ENCODE assay signal across 8 cellular contexts in genomic region chr4:24349168-24349996, GRCh38.
DNase-seq lines count a peak whose midpoint lies in the region; FAIRE-seq and TF ChIP-seq lines count a peak whose summit lies in the region.
"Not testable (repeated sequence)": the region's sequence is repeated elsewhere in the genome, so short reads cannot be mapped to it uniquely, and the experiment has no call there.

No MANE protein-coding gene starts in this region.

- not testable (repeated sequence) for TF ChIP-seq POLR2A in testis (IDR thresholded peaks at IDR 0.05)

- H3K27me3 ChIP-seq in endodermal cell (ENCODE audit: control insufficient read depth, insufficient read depth, low read length, poor library complexity, severe bottlenecking); keratinocyte (ENCODE audit: control insufficient read depth, extremely low read depth, insufficient read depth, low read length); testis: not testable (repeated sequence)

- TF ChIP-seq CTCF in GM13977 (IDR thresholded peaks at IDR 0.05; ENCODE audit: extremely low read depth, insufficient read depth, missing control alignments): peak; percentile 0
- peak; percentile 42; the same call in 1 of the 2 replicates for TF ChIP-seq CTCF in OCI-LY7 (conservative IDR thresholded peaks at IDR 0.05; ENCODE audit: low read length)
- TF ChIP-seq CTCF in endodermal cell (conservative IDR thresholded peaks at IDR 0.05): peak; percentile 76
- peak in 1 of 3 experiments; percentile 6 for TF ChIP-seq CTCF in keratinocyte (optimal IDR thresholded peaks at IDR 0.05 in 1 of 3, IDR thresholded peaks at IDR 0.05 in 1 of 3, conservative IDR thresholded peaks at IDR 0.05 in 1 of 3; ENCODE audit: extremely low read depth in 1 of 3, insufficient read depth in 2 of 3, low read length in 3 of 3)
- TF ChIP-seq CTCF in testis (IDR thresholded peaks at IDR 0.05): not testable (repeated sequence)

- not testable (repeated sequence) for H2AFZ ChIP-seq in OCI-LY7 (ENCODE audit: low read length)
- peak overlapping the region; percentile 30 for H2AFZ ChIP-seq in keratinocyte (ENCODE audit: control insufficient read depth, low read length)

- intact Hi-C loops in OCI-LY7 (cut with micrococcal nuclease; ENCODE audit: unreplicated experiment); testis (cut with DNase I; ENCODE audit: low total_unique reads): not testable (repeated sequence)

- FAIRE-seq in keratinocyte (lab: Jason Lieb, UNC): not testable (repeated sequence)

- not testable (repeated sequence) for BruUV-seq in OCI-LY7 (replicated peaks; lab: Mats Ljungman, UMichigan)

- DNase-seq in Caki2 (ENCODE audit: low read depth) (peak; percentile 2), NAMALWA (ENCODE audit: low spot score) (peak; percentile 8), endodermal cell (peak; percentile 78), keratinocyte (ENCODE audit: low read depth, low spot score) (peak; percentile 26), testis (peak; percentile 17)
- not testable (repeated sequence) for DNase-seq in GM13977 (ENCODE audit: low spot score); OCI-LY7 (ENCODE audit: low spot score)
- peak; percentile 5 for DNase-seq in activated CD4-positive, alpha-beta T cell treated with anti-CD3 and anti-CD28 coated beads for 48 hours

- H3K4me1 ChIP-seq in OCI-LY7 (ENCODE audit: insufficient read depth, low read length, poor library complexity, severe bottlenecking); endodermal cell (ENCODE audit: control insufficient read depth, insufficient read depth, low read length); keratinocyte (ENCODE audit: control insufficient read depth, extremely low read depth, insufficient read depth, low read length); testis: not testable (repeated sequence)

- not testable (repeated sequence) for H3K4me2 ChIP-seq in OCI-LY7 (ENCODE audit: low read length); keratinocyte (ENCODE audit: control insufficient read depth, extremely low read depth, insufficient read depth, low read depth, low read length)

- H3K9ac ChIP-seq in endodermal cell (ENCODE audit: extremely low read depth, low read length, poor library complexity, severe bottlenecking); keratinocyte (ENCODE audit: control insufficient read depth, extremely low read depth, insufficient read depth, low read length): not testable (repeated sequence)

- in situ Hi-C loops in Caki2 (cut with HindIII; ENCODE audit: low pct_unique_long_range_greater_than_20kb, low sequenced_read_pairs); GM13977 (cut with MboI; ENCODE audit: low pct_unique_long_range_greater_than_20kb, low sequenced_read_pairs, unreplicated experiment): not testable (repeated sequence)

- H3K4me3 ChIP-seq in OCI-LY7 (ENCODE audit: low read depth, low read length, poor library complexity, severe bottlenecking); endodermal cell (ENCODE audit: low read length); keratinocyte (ENCODE audit: control insufficient read depth in 2 of 3, extremely low read depth in 1 of 3, insufficient read depth in 2 of 3, low read depth in 1 of 3, low read length in 3 of 3); testis: not testable (repeated sequence)

- H3K36me3 ChIP-seq in OCI-LY7 (ENCODE audit: insufficient read depth, low read length); endodermal cell (ENCODE audit: control insufficient read depth, insufficient read depth, low read length); keratinocyte (ENCODE audit: control insufficient read depth in 2 of 2, extremely low read depth in 1 of 2, insufficient read depth in 2 of 2, low read length in 2 of 2); testis (ENCODE audit: low read depth, missing control alignments): not testable (repeated sequence)

- H4K20me1 ChIP-seq in OCI-LY7 (ENCODE audit: insufficient read depth, low read length); keratinocyte (ENCODE audit: control insufficient read depth, extremely low read depth, insufficient read depth, low read length): not testable (repeated sequence)

- WGBS in endodermal cell (ENCODE audit: insufficient coverage in 1 of 2, insufficient read length in 1 of 2), 2 experiments: 91 to 92% methylated on average over 11 to 15 of the region's 15 CpGs
- 87 to 89% methylated on average over 10 to 15 of the region's 15 CpGs for WGBS in testis, 2 donors

- not testable (repeated sequence) for H3K9me3 ChIP-seq in OCI-LY7 (ENCODE audit: low read length); endodermal cell (ENCODE audit: control insufficient read depth, low read length); keratinocyte (ENCODE audit: control insufficient read depth, low read depth, low read length); testis

- H3K27me3 Mint-ChIP-seq in endodermal cell (ENCODE audit: insufficient read depth): peaks cover 20% of the 10 kb centered on the region

- H3K4me3 Mint-ChIP-seq in endodermal cell: not testable (repeated sequence)

- H3K79me2 ChIP-seq in OCI-LY7 (ENCODE audit: insufficient read depth, low read depth, low read length); keratinocyte (ENCODE audit: control insufficient read depth, insufficient read depth, low read length): not testable (repeated sequence)

- CTCF ChIA-PET in OCI-LY7 (lab: Charles Lee; ENCODE audit: unreplicated experiment): not testable (repeated sequence)

- peaks cover 45% of the 10 kb centered on the region for H3K4me1 Mint-ChIP-seq in endodermal cell

- not testable (repeated sequence) for H3K9me1 ChIP-seq in keratinocyte (ENCODE audit: control insufficient read depth, extremely low read depth, insufficient read depth, low read length)

- dilution Hi-C loops in keratinocyte (cut with MboI; ENCODE audit: extremely low pct_ligation_motif_present, low sequenced_read_pairs): not testable (repeated sequence)

- POLR2A ChIA-PET in OCI-LY7 (lab: Charles Lee): interaction anchor here (1.0 to 1.1 kb wide), 2 partner anchors 9 to 73 kb away, joined by 3 to 5 read pairs; no protein-coding TSS in a partner anchor

- H3K27ac Mint-ChIP-seq in endodermal cell: peak overlapping the region; percentile 92

- peaks cover 24% of the 10 kb centered on the region for H3K36me3 Mint-ChIP-seq in endodermal cell (ENCODE audit: low read depth)

- H3K27ac ChIP-seq in OCI-LY7 (ENCODE audit: low read depth, low read length, poor library complexity, severe bottlenecking); endodermal cell (ENCODE audit: low read depth, low read length); keratinocyte (ENCODE audit: control insufficient read depth, insufficient read depth, low read length); testis: not testable (repeated sequence)

- not testable (repeated sequence) for H3K9me2 ChIP-seq in OCI-LY7 (ENCODE audit: insufficient read depth, low read length)

- not testable (repeated sequence) for H3K9me3 Mint-ChIP-seq in endodermal cell
